12 cellular contexts compared by ENCODE assay signal in the genomic region with DNA sequence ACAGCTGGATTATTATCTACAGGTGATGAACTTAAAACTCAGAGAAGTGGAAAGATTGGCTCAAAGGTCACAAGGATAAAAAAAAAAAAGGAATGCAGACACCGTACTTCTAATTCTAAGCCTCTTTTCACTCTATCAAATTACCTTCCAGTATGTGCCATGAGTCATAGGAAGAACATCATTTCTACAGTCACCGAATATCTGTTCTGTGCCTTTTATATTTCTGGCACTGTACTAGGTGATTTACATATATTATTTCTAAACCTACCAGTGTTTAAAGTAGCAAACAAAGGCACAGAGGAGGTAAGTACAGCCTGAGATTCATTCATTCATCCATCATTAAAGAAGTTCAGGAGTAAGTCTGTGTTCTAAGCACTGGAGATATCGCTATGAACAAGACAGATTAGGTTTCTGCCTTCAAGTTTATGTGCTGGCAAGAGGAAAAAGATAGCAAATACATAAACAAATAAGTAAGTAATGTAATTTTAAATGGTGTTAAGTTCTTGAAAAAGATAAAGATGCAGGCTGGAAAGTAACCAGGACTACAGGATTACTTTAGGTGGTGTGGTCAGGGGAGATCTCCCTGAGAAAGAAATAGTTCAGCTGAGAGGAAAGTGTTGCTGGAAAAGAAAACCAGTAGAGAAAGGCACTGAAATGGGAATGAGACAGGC.
DNase-seq lines count a peak whose midpoint lies in the region; ATAC-seq and TF ChIP-seq lines count a peak whose summit lies in the region.
"Had no signal": no experiment of that assay in that cellular context is flagged by ENCODE, and none has a peak within 500 bp of the region (broad histone marks: within the 10 kb centered on the region; RNA-seq: fewer than 3 reads in every experiment).

No MANE protein-coding gene starts in this region.

- intact Hi-C loops in A673 (cut with micrococcal nuclease; ENCODE audit: unreplicated experiment) (no loop called here), mammary epithelial cell (cut with micrococcal nuclease) (no loop called here)

- H3K4me3 Mint-ChIP-seq in mesothelial cell of epicardium (no peak overlapping the region), T-helper 17 cell (no peak overlapping the region)

- H3K79me2 ChIP-seq in mammary epithelial cell (ENCODE audit: insufficient read depth, low read length) = no peaks in the 10 kb centered on the region

- peak; percentile 78 for TF ChIP-seq EP300 in Ishikawa (IDR thresholded peaks at IDR 0.05; ENCODE audit: borderline replicate concordance)

- H3K9me3 ChIP-seq in A673 (ENCODE audit: low read depth, low read length, poor library complexity, severe bottlenecking) (no peaks in the 10 kb centered on the region), mammary epithelial cell (replicated peaks; ENCODE audit: insufficient read depth, low read length) (no peaks in the 10 kb centered on the region), T-helper 17 cell (ENCODE audit: control insufficient read depth, low read length, poor library complexity, severe bottlenecking) (no peaks in the 10 kb centered on the region)

- H3K36me3 ChIP-seq in A673 (ENCODE audit: insufficient read depth, low read length, poor library complexity, severe bottlenecking) (no peaks in the 10 kb centered on the region), mammary epithelial cell (ENCODE audit: insufficient read depth, low read length) (no peaks in the 10 kb centered on the region)

- CTCF ChIA-PET in A673 (lab: Charles Lee) = no interaction called here
- CTCF ChIA-PET in mammary epithelial cell (lab: Charles Lee; ENCODE audit: low non-redundant PET) = no interaction called here

- H3K4me3 ChIP-seq in A673 (ENCODE audit: low read depth, low read length, poor library complexity, severe bottlenecking) (no peak overlapping the region), mammary epithelial cell (replicated peaks in 1 of 3; ENCODE audit: insufficient read depth in 1 of 3, low read depth in 2 of 3, low read length in 3 of 3) (no peak overlapping the region)

- 39% methylated on average over 3 of the region's 3 CpGs for whole genome bisulfite sequencing in mammary epithelial cell (ENCODE audit: low coverage, missing lambda C conversion rate)

- no peaks in the 10 kb centered on the region for H3K27me3 ChIP-seq in A673 (replicated peaks; ENCODE audit: insufficient read depth, low read depth, low read length, poor library complexity)
- no peaks in the 10 kb centered on the region for H3K27me3 ChIP-seq in mammary epithelial cell (ENCODE audit: insufficient read depth, low read length)

- H4K20me1 ChIP-seq in mammary epithelial cell (ENCODE audit: insufficient read depth, low read length) = no peaks in the 10 kb centered on the region

- H2AFZ ChIP-seq in mammary epithelial cell (ENCODE audit: low read depth, low read length) = peak overlapping the region; percentile 25

- TF ChIP-seq CTCF in A673 (conservative IDR thresholded peaks at IDR 0.05; ENCODE audit: low read depth, low read length) (no peak), mammary epithelial cell (conservative IDR thresholded peaks at IDR 0.05 in 1 of 2, IDR thresholded peaks at IDR 0.05 in 1 of 2; ENCODE audit: extremely low read depth in 1 of 2, insufficient read depth in 1 of 2, low read depth in 1 of 2, low read length in 2 of 2) (no peak), mesothelial cell of epicardium (IDR thresholded peaks at IDR 0.05; ENCODE audit: unreplicated experiment) (no peak)

- H3K36me3 Mint-ChIP-seq in mesothelial cell of epicardium (no peaks in the 10 kb centered on the region), T-helper 17 cell (ENCODE audit: low read depth) (peaks cover 5% of the 10 kb centered on the region)

- H3K4me1 ChIP-seq in A673 (ENCODE audit: insufficient read depth, low read length, poor library complexity, severe bottlenecking) (peaks cover 38% of the 10 kb centered on the region), mammary epithelial cell (ENCODE audit: insufficient read depth, low read length) (peaks cover 37% of the 10 kb centered on the region)

- no peak overlapping the region for H3K27ac ChIP-seq in A673 (ENCODE audit: low read depth, low read length, poor library complexity, severe bottlenecking)
- H3K27ac ChIP-seq in mammary epithelial cell (ENCODE audit: insufficient read depth, low read depth, low read length) = no peak overlapping the region

- no TSS peak for BruUV-seq in A673 (replicated peaks; lab: Mats Ljungman, UMichigan)
- no TSS peak for BruUV-seq in mammary epithelial cell (replicated peaks; lab: Mats Ljungman, UMichigan)

- no peak overlapping the region for H3K9ac ChIP-seq in mammary epithelial cell (ENCODE audit: insufficient read depth, low read length)

- DNase-seq in A673 (ENCODE audit: low spot score) (peak; percentile 52), mammary epithelial cell (peak; percentile 46), mesothelial cell of epicardium (ENCODE audit: low spot score in 2 of 2, unreplicated experiment in 2 of 2) (no peak), 8988T (no peak), T-helper 17 cell (no peak)
- DNase-seq: activated CD4-positive, alpha-beta T cell treated with anti-CD3 and anti-CD28 coated beads, Interleukin-2, amount 50 U/mL, for 48 hours; activated naive CD4-positive, alpha-beta T cell; NCI-H2107; T-helper 2 cell had no signal

- no peak for TF ChIP-seq RAD21 in Ishikawa (IDR thresholded peaks at IDR 0.05; ENCODE audit: low read depth)

- H3K4me2 ChIP-seq in mammary epithelial cell (ENCODE audit: insufficient read depth, low read depth, low read length) = no peak overlapping the region

- dilution Hi-C loops in mammary epithelial cell (cut with HindIII; ENCODE audit: low sequenced_read_pairs) = loop anchor here (5.0 to 25.0 kb wide), 2 partner anchors 70 to 250 kb away; a partner anchor contains a TSS

- H3K9me3 Mint-ChIP-seq in mesothelial cell of epicardium = no peaks in the 10 kb centered on the region

- POLR2A ChIA-PET in A673 (lab: Charles Lee; ENCODE audit: low non-redundant PET) = no interaction called here

- ATAC-seq in GM19035 (IDR thresholded peaks at IDR 0.05; ENCODE audit: unreplicated experiment) (no peak), T-helper 17 cell (no peak), GM19397 (IDR thresholded peaks at IDR 0.05; ENCODE audit: unreplicated experiment) (no peak)

- no peaks in the 10 kb centered on the region for H3K27me3 Mint-ChIP-seq in mesothelial cell of epicardium (ENCODE audit: low read depth)
- peaks cover 43% of the 10 kb centered on the region for H3K27me3 Mint-ChIP-seq in T-helper 17 cell

- in situ Hi-C loops in mammary epithelial cell (cut with MboI; ENCODE audit: low sequenced_read_pairs in 2 of 2) = no loop called here

- H3K27ac Mint-ChIP-seq in mesothelial cell of epicardium (peak overlapping the region; percentile 83), T-helper 17 cell (no peak overlapping the region)

- peaks cover 61% of the 10 kb centered on the region for H3K4me1 Mint-ChIP-seq in mesothelial cell of epicardium
- H3K4me1 Mint-ChIP-seq in T-helper 17 cell = no peaks in the 10 kb centered on the region

TF ChIP-seq in Ishikawa, 13 proteins besides CTCF, POLR2A, EP300 and RAD21:
- peak; percentile 51; the same call in 1 of the 2 replicates for TF ChIP-seq TCF12 (IDR thresholded peaks at IDR 0.05; ENCODE audit: low read depth)
- peak; percentile 47; the same call in 1 of the 2 replicates for TF ChIP-seq TEAD4 (IDR thresholded peaks at IDR 0.05)
- TF ChIP-seq NFIC (IDR thresholded peaks at IDR 0.05) = peak; percentile 39
- no peak for TF ChIP-seq CREB1 (IDR thresholded peaks at IDR 0.05; ENCODE audit: low read depth)
- TF ChIP-seq FOXM1 (IDR thresholded peaks at IDR 0.05; ENCODE audit: borderline replicate concordance, low read depth) = peak; percentile 60; the same call in 1 of the 2 replicates

Comparison
In these comparisons a context has a peak if more than half of its experiments do, and no peak if none do; other contexts are left out.
1. DNase-seq: peak in A673 (single experiment) and mammary epithelial cell (single experiment); none in mesothelial cell of epicardium (0 of 2), 8988T (single experiment) and T-helper 17 cell (0 of 3).